Comparison of ENCODE assay signal across 31 cellular contexts in genomic region chr4:44279469-44279868, GRCh38.
"Had no signal": no experiment of that assay in that cellular context is flagged by ENCODE, and none has a peak within 500 bp of the region (broad histone marks: within the 10 kb centered on the region; RNA-seq: fewer than 3 reads in every experiment).

No MANE protein-coding gene starts in this region.

- FAIRE-seq: astrocyte, bronchial epithelial cell had no signal

- H3K4me3 ChIP-seq: adrenal gland, ascending aorta, body of pancreas, breast epithelium, cardiac muscle cell had no signal

- DNase-seq: activated effector memory CD4-positive, alpha-beta T cell treated with anti-CD3 and anti-CD28 coated beads, Interleukin-2, amount 50 U/mL, for 16 hours; activated effector memory CD4-positive, alpha-beta T cell treated with Interleukin-2 at 50 U/mL for 16 hours; activated gamma-delta T cell; activated gamma-delta T cell treated with Interleukin-2 at 50 U/mL for 16 hours; activated naive CD4-positive, alpha-beta T cell; activated naive CD4-positive, alpha-beta T cell treated with anti-CD3 and anti-CD28 coated beads for 36 hours; activated naive CD4-positive, alpha-beta T cell treated with anti-CD3 and anti-CD28 coated beads, Interleukin-2, amount 10 ng/mL, durations not matched to agents 7 days and 5 days; activated naive CD4-positive, alpha-beta T cell treated with anti-CD3 and anti-CD28 coated beads, Interleukin-2, amount 50 U/mL, for 16 hours; activated naive CD4-positive, alpha-beta T cell treated with Interleukin-2 at 50 U/mL for 16 hours; activated naive CD8-positive, alpha-beta T cell treated with anti-CD3 and anti-CD28 coated beads for 36 hours; activated naive CD8-positive, alpha-beta T cell treated with anti-CD3 and anti-CD28 coated beads, Interleukin-2, amount 10 ng/mL, durations not matched to agents 7 days and 5 days; activated naive CD8-positive, alpha-beta T cell treated with anti-CD3 and anti-CD28 coated beads, Interleukin-2, amount 50 U/mL, for 24 hours; activated T-cell treated with anti-CD3 and anti-CD28 coated beads, Interleukin-2, amount 50 U/mL, for 24 hours; activated T-cell treated with anti-CD3 and anti-CD28 coated beads, Interleukin-2, amount 50 U/mL, for 4 hours; activated T-cell treated with anti-CD3 and anti-CD28 coated beads, Interleukin-2, amount 50 U/mL, for 48 hours; activated T-cell treated with anti-CD3 and anti-CD28 coated beads, Interleukin-2, amount 50 U/mL, for 72 hours; adrenal gland; amniotic stem cell; amygdala; anterior cingulate cortex; aorta; body of pancreas; brain microvascular endothelial cell; caudate nucleus; central memory CD4-positive, alpha-beta T cell; cerebellar nuclear complex had no signal
